ENCODE assay signal across 10 cellular contexts in the genomic region with DNA sequence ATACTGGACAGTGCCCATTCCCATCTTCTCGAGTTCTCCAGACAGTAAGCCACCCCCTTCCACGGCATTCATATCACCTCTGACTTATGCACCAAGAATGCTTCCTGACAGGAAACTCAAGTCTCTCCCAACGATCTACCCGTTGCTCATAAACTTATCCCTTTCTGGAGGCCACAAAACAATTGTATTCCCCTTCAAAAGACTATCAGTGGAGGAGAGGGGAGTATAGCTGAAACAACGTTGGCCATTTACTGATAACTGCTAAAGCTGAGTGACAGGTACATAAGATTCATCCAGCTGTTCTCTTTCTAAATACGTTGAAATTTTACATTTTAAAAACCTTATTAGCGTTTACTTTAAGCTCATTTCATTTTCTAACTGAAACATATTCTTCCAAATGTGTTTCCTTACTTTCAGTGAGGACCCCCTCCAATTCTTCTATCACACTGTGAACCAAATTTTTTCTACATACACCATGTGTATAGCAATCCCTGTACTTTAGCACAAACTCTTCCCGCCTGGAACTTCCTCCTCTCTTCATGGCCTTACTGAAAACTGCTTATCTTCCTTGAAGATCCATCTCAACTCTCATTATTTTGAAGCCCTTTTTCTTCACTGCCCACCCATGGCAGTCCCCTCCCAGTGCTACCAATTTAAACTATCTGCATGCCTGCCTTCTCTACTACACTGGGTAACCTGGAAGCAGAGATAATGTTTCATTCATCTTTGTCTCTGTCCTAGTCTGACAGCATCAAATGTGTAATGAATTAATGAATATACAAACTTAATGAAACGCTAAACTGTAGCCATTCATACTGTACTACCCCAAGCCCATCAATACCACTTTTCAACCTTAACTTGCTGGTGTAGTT. TPM values are rescaled to one million over a fixed set of nuclear protein-coding genes. Genes with fewer than 3 reads are reported as not detected.
DNase-seq lines count a peak whose midpoint lies in the region; ATAC-seq, FAIRE-seq and TF ChIP-seq lines count a peak whose summit lies in the region.
"Had no signal": no experiment of that assay in that cellular context is flagged by ENCODE, and none has a peak within 500 bp of the region (broad histone marks: within the 10 kb centered on the region; RNA-seq: fewer than 3 reads in every experiment).

No MANE protein-coding gene starts in this region.

- H3F3A ChIP-seq in GM23338 (replicated peaks; ENCODE audit: low read depth): no peaks in the 10 kb centered on the region

- no peak for ATAC-seq in GM23338

- H3K79me2 ChIP-seq in GM23338 (replicated peaks; ENCODE audit: insufficient read depth): peaks cover 100% of the 10 kb centered on the region

- no peak for DNase-seq in GM23338 (ENCODE audit: low spot score)
- DNase-seq in SK-MEL-5 (ENCODE audit: low read depth, low spot score): peak; percentile 9
- peak; percentile 30 for DNase-seq in fibroblast of the conjunctiva (ENCODE audit: low read depth)
- peak; percentile 37 for DNase-seq in small intestine
- no peak for DNase-seq in HuH-7.5 (ENCODE audit: low spot score)
- DNase-seq in NCI-H187 (lab: John Stamatoyannopoulos, UW): no peak
- DNase-seq in GM13977 (ENCODE audit: low spot score): no peak
- DNase-seq: effector CD4-positive, alpha-beta T cell had no signal

- no peak overlapping the region for H2AFZ ChIP-seq in GM23338

- no peaks in the 10 kb centered on the region for H3K27me3 ChIP-seq in GM23338 (ENCODE audit: insufficient read depth)
- no peaks in the 10 kb centered on the region for H3K27me3 ChIP-seq in small intestine (ENCODE audit: control insufficient read depth in 2 of 2, insufficient read depth in 2 of 2, low read length in 2 of 2)

- H3K36me3 Mint-ChIP-seq in GM23338 (ENCODE audit: low read depth): no peaks in the 10 kb centered on the region

- H3K4me3 Mint-ChIP-seq in GM23338: no peak overlapping the region
- H3K4me3 Mint-ChIP-seq: IgD-negative memory B cell had no signal

- no peak overlapping the region for H3K4me2 ChIP-seq in GM23338

- no peaks in the 10 kb centered on the region for H3K9me3 ChIP-seq in small intestine (ENCODE audit: control insufficient read depth, low read depth)

- peaks cover 17% of the 10 kb centered on the region for H3K4me1 Mint-ChIP-seq in GM23338

- WGBS in small intestine, 3 donors: 31 to 41% (median 37%) methylated on average over 9 of the region's 9 CpGs

- H3K9me3 Mint-ChIP-seq in GM23338: no peaks in the 10 kb centered on the region
- H3K9me3 Mint-ChIP-seq: IgD-negative memory B cell had no signal

- H3K27me3 Mint-ChIP-seq in GM23338 (ENCODE audit: insufficient read depth, low read depth, poor library complexity): peaks cover 2% of the 10 kb centered on the region
- H3K27me3 Mint-ChIP-seq: IgD-negative memory B cell had no signal

- FAIRE-seq in small intestine (lab: Jason Lieb, UNC): no peak
- FAIRE-seq: GM18507 had no signal

- H3K9me2 ChIP-seq in GM23338 (ENCODE audit: insufficient read depth): no peaks in the 10 kb centered on the region

- peak overlapping the region; percentile 73; the same call in 1 of the 2 replicates for H3K27ac ChIP-seq in GM23338 (ENCODE audit: low read depth)
- H3K27ac ChIP-seq in small intestine (ENCODE audit: low read depth in 1 of 2, low read length in 1 of 2): peak overlapping the region in 1 of 2 donors; percentile 23

- H3K4me1 ChIP-seq in GM23338 (ENCODE audit: insufficient read depth): peaks cover 10% of the 10 kb centered on the region
- H3K4me1 ChIP-seq in small intestine (ENCODE audit: control insufficient read depth in 2 of 2, insufficient read depth in 1 of 2, low read depth in 1 of 2, low read length in 1 of 2): peaks cover 3 to 6% of the 10 kb centered on the region in 2 donors

- H3K4me3 ChIP-seq in GM23338: no peak overlapping the region
- no peak overlapping the region for H3K4me3 ChIP-seq in small intestine (ENCODE audit: low read depth in 1 of 2, low read length in 2 of 2)

- no peak overlapping the region for H3K27ac Mint-ChIP-seq in GM23338

- in situ Hi-C loops in SK-MEL-5 (cut with HindIII; ENCODE audit: low pct_unique_long_range_greater_than_20kb, low sequenced_read_pairs) (no loop called here), GM13977 (cut with MboI; ENCODE audit: low pct_unique_long_range_greater_than_20kb, low sequenced_read_pairs, unreplicated experiment) (no loop called here)

- TF ChIP-seq CTCF in GM23338 (conservative IDR thresholded peaks at IDR 0.05; ENCODE audit: low read depth in 2 of 2): no peak
- no peak for TF ChIP-seq CTCF in GM13977 (IDR thresholded peaks at IDR 0.05; ENCODE audit: extremely low read depth, insufficient read depth, missing control alignments)

- H3K36me3 ChIP-seq in GM23338 (ENCODE audit: insufficient read depth) (no peaks in the 10 kb centered on the region), small intestine (ENCODE audit: control insufficient read depth in 2 of 2, insufficient read depth in 2 of 2, low read length in 2 of 2) (peaks cover 0 to under 1% of the 10 kb centered on the region in 2 donors)

- peaks cover 60% of the 10 kb centered on the region for H4K20me1 ChIP-seq in GM23338 (replicated peaks; ENCODE audit: insufficient read depth)

TF ChIP-seq in GM23338, 12 proteins besides CTCF, POLR2A, EP300 and RAD21 (continues in another document):
- no peak for TF ChIP-seq EZH2 (IDR thresholded peaks at IDR 0.05; ENCODE audit: low read depth, unreplicated experiment)
- no peak for TF ChIP-seq STAT1 (IDR thresholded peaks at IDR 0.05; ENCODE audit: unreplicated experiment)
- TF ChIP-seq POLR2AphosphoS5 (IDR thresholded peaks at IDR 0.05; ENCODE audit: low read depth): no peak
- TF ChIP-seq ZNF114 (CRISPR knock-in tag; IDR thresholded peaks at IDR 0.05): no peak
- TF ChIP-seq, protein P1, sequence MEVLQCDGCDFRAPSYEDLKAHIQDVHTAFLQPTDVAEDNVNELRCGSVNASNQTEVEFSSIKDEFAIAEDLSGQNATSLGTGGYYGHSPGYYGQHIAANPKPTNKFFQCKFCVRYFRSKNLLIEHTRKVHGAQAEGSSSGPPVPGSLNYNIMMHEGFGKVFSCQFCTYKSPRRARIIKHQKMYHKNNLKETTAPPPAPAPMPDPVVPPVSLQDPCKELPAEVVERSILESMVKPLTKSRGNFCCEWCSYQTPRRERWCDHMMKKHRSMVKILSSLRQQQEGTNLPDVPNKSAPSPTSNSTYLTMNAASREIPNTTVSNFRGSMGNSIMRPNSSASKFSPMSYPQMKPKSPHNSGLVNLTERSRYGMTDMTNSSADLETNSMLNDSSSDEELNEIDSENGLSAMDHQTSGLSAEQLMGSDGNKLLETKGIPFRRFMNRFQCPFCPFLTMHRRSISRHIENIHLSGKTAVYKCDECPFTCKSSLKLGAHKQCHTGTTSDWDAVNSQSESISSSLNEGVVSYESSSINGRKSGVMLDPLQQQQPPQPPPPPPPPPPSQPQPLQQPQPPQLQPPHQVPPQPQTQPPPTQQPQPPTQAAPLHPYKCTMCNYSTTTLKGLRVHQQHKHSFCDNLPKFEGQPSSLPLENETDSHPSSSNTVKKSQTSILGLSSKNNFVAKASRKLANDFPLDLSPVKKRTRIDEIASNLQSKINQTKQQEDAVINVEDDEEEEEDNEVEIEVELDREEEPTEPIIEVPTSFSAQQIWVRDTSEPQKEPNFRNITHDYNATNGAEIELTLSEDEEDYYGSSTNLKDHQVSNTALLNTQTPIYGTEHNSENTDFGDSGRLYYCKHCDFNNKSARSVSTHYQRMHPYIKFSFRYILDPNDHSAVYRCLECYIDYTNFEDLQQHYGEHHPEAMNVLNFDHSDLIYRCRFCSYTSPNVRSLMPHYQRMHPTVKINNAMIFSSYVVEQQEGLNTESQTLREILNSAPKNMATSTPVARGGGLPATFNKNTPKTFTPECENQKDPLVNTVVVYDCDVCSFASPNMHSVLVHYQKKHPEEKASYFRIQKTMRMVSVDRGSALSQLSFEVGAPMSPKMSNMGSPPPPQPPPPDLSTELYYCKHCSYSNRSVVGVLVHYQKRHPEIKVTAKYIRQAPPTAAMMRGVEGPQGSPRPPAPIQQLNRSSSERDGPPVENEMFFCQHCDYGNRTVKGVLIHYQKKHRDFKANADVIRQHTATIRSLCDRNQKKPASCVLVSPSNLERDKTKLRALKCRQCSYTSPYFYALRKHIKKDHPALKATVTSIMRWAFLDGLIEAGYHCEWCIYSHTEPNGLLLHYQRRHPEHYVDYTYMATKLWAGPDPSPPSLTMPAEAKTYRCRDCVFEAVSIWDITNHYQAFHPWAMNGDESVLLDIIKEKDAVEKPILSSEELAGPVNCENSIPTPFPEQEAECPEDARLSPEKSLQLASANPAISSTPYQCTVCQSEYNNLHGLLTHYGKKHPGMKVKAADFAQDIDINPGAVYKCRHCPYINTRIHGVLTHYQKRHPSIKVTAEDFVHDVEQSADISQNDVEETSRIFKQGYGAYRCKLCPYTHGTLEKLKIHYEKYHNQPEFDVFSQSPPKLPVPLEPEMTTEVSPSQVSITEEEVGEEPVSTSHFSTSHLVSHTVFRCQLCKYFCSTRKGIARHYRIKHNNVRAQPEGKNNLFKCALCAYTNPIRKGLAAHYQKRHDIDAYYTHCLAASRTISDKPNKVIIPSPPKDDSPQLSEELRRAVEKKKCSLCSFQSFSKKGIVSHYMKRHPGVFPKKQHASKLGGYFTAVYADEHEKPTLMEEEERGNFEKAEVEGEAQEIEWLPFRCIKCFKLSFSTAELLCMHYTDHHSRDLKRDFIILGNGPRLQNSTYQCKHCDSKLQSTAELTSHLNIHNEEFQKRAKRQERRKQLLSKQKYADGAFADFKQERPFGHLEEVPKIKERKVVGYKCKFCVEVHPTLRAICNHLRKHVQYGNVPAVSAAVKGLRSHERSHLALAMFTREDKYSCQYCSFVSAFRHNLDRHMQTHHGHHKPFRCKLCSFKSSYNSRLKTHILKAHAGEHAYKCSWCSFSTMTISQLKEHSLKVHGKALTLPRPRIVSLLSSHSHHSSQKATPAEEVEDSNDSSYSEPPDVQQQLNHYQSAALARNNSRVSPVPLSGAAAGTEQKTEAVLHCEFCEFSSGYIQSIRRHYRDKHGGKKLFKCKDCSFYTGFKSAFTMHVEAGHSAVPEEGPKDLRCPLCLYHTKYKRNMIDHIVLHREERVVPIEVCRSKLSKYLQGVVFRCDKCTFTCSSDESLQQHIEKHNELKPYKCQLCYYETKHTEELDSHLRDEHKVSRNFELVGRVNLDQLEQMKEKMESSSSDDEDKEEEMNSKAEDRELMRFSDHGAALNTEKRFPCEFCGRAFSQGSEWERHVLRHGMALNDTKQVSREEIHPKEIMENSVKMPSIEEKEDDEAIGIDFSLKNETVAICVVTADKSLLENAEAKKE (CRISPR knock-in tag; IDR thresholded peaks at IDR 0.05): no peak
- no peak for TF ChIP-seq ZNF331 (CRISPR knock-in tag; IDR thresholded peaks at IDR 0.05; ENCODE audit: low read depth)
- TF ChIP-seq CREB1 (CRISPR knock-in tag; IDR thresholded peaks at IDR 0.05; ENCODE audit: low read depth): no peak

RNA-seq across cellular contexts. Expression of a gene that starts 28.8 kb away (rescaled TPM):
- total RNA-seq in GM23338 (2014; rRNA removed; shearing (Covaris generic)): 44.8 and 52.9 TPM in 2 replicates
- polyA plus RNA-seq in GM23338 (2016; fragmentation: Nextera tagmentation; extraction: Ambion mirVana) (59.5 and 61.0 TPM in 2 replicates), small intestine (10 to 100 TPM in 2 of 3 donors, 1 to 10 TPM in 1; 8.6 to 15.3 (median 14.1) TPM)
- 12.4 and 12.8 TPM in 2 replicates for total RNA-seq in SK-MEL-5 (2014; rRNA removed; shearing (Covaris generic))
- polyA plus RNA-seq in SK-MEL-5 (2015; cell fraction: cytosol; rRNA removed): 44.9 and 50.0 TPM in 2 replicates
- polyA plus RNA-seq in SK-MEL-5 (2015; cell fraction: nucleus; rRNA removed): 74.3 and 113 TPM in 2 replicates

Comparison
In these comparisons a context has a peak if more than half of its experiments do, and no peak if none do; other contexts are left out.
1. DNase-seq: peak in SK-MEL-5 (single experiment), fibroblast of the conjunctiva (single experiment) and small intestine (single experiment); none in GM23338 (single experiment), HuH-7.5 (single experiment), NCI-H187 (0 of 2) and GM13977 (single experiment).